ENCODE assay signal across 8 cellular contexts in genomic region chr5:43007246-43007910, GRCh38. TPM values are rescaled to one million over a fixed set of nuclear protein-coding genes. Genes with fewer than 3 reads are reported as not detected.
DNase-seq lines count a peak whose midpoint lies in the region; ATAC-seq lines count a peak whose summit lies in the region.

No MANE protein-coding gene starts in this region.

- ATAC-seq in GM18511 (IDR thresholded peaks at IDR 0.05; ENCODE audit: unreplicated experiment) (peak; percentile 28), HG03159 (IDR thresholded peaks at IDR 0.05; ENCODE audit: unreplicated experiment) (peak; percentile 11)
- peak; percentile 11 for ATAC-seq in central memory CD8-positive, alpha-beta T cell (replicated peaks; ENCODE audit: extremely low read depth, poor library complexity, severe bottlenecking)

- peaks cover 41% of the 10 kb centered on the region for H3K4me1 Mint-ChIP-seq in central memory CD8-positive, alpha-beta T cell

- peak; percentile 88 for DNase-seq in NCI-H345 (lab: John Stamatoyannopoulos, UW)
- peak; percentile 34 to 56 (median 54) for DNase-seq in activated CD4-positive, CD25-positive, alpha-beta regulatory T cell (lab: John Stamatoyannopoulos, UW)
- DNase-seq in central memory CD8-positive, alpha-beta T cell (ENCODE audit: low spot score in 2 of 2), result peak; percentile 71 to 72
- DNase-seq in kidney tubule cell (ENCODE audit: low spot score), result peak; percentile 82
- DNase-seq in stimulated activated CD4-positive, alpha-beta T cell treated with anti-CD3 and anti-CD28 coated beads, Interleukin-12 subunit alpha, Interleukin-12 subunit beta, amount 100 ng/mL, for 48 hours (ENCODE audit: low read depth in 2 of 3, low spot score in 1 of 3), result peak; percentile 58 to 65 (median 65)
- no peak for DNase-seq in cerebellum (ENCODE audit: low spot score)

- H3K36me3 Mint-ChIP-seq in central memory CD8-positive, alpha-beta T cell (ENCODE audit: insufficient read depth), result peaks cover 30% of the 10 kb centered on the region

- no peaks in the 10 kb centered on the region for H3K9me3 Mint-ChIP-seq in central memory CD8-positive, alpha-beta T cell

- H3K27ac Mint-ChIP-seq in central memory CD8-positive, alpha-beta T cell (ENCODE audit: low read depth), result peak overlapping the region; percentile 94

- peak overlapping the region; percentile 77 for H3K4me3 Mint-ChIP-seq in central memory CD8-positive, alpha-beta T cell

- no peaks in the 10 kb centered on the region for H3K27me3 Mint-ChIP-seq in central memory CD8-positive, alpha-beta T cell

RNA-seq across cellular contexts. Expression of gene ANXA2R, which starts 32.7 kb away (rescaled TPM):
- 2.9 TPM for total RNA-seq in cerebellum
